22 cellular contexts compared by ENCODE assay signal in genomic region chr13:33256148-33256547, GRCh38. TPM values are rescaled to one million over a fixed set of nuclear protein-coding genes. Genes with fewer than 3 reads are reported as not detected.
DNase-seq lines count a peak whose midpoint lies in the region; ATAC-seq and TF ChIP-seq lines count a peak whose summit lies in the region.
"Had no signal": no experiment of that assay in that cellular context is flagged by ENCODE, and none has a peak within 500 bp of the region (broad histone marks: within the 10 kb centered on the region; RNA-seq: fewer than 3 reads in every experiment).

No MANE protein-coding gene starts in this region.

- H2BK20ac ChIP-seq in IMR-90 (ENCODE audit: low read depth, low read length), result no peak overlapping the region

- H3K79me1 ChIP-seq in IMR-90 (ENCODE audit: low read depth in 1 of 2, low read length in 2 of 2), result peaks cover 28 to 86% of the 10 kb centered on the region in 2 experiments
- H3K79me1 ChIP-seq in mesendoderm (ENCODE audit: low read length), result no peaks in the 10 kb centered on the region

- peaks cover 6% of the 10 kb centered on the region; the same call in 1 of the 2 replicates for H4K20me1 ChIP-seq in IMR-90 (ENCODE audit: insufficient read depth, low read length)

- in situ Hi-C loops in IMR-90 (cut with MboI; ENCODE audit: low sequenced_read_pairs), result no loop called here
- in situ Hi-C loops in brain microvascular endothelial cell (cut with HindIII; ENCODE audit: low pct_ligation_motif_present, low sequenced_read_pairs), result no loop called here

- no peak for TF ChIP-seq EP300 in tibial nerve (IDR thresholded peaks at IDR 0.05)

- H3K4me3 ChIP-seq in IMR-90 (ENCODE audit: insufficient read depth, low read depth, low read length) (no peak overlapping the region), dorsolateral prefrontal cortex (no peak overlapping the region), mesendoderm (ENCODE audit: low read length) (no peak overlapping the region), tibial nerve (no peak overlapping the region), brain microvascular endothelial cell (ENCODE audit: low read depth, low read length) (no peak overlapping the region)
- H3K4me3 ChIP-seq: GM12878, MG63, PC-9 had no signal

- no peaks in the 10 kb centered on the region for H3K79me2 ChIP-seq in mesendoderm (ENCODE audit: control insufficient read depth, insufficient read depth, low read length)

- H4K5ac ChIP-seq in IMR-90 (ENCODE audit: low read depth, low read length) (peak overlapping the region; percentile 31), mesendoderm (ENCODE audit: low read length) (no peak overlapping the region)

- no peak for TF ChIP-seq RAD21 in IMR-90 (IDR thresholded peaks at IDR 0.05; ENCODE audit: low read length)

- H2BK5ac ChIP-seq in IMR-90 (ENCODE audit: low read depth, low read length, poor library complexity, severe bottlenecking), result peak overlapping the region; percentile 48
- H2BK5ac ChIP-seq in mesendoderm (ENCODE audit: low read length), result no peak overlapping the region

- dilution Hi-C loops in IMR-90 (cut with HindIII; ENCODE audit: low sequenced_read_pairs, unreplicated experiment), result no loop called here

- H3K27ac ChIP-seq in IMR-90 (ENCODE audit: insufficient read depth, low read length) (no peak overlapping the region), dorsolateral prefrontal cortex (peak overlapping the region in 49 of 59 donors; percentile 1 to 95 (median 88)), mesendoderm (ENCODE audit: low read depth, low read length) (no peak overlapping the region), tibial nerve (peak overlapping the region; percentile 35 to 97 (median 74)), brain microvascular endothelial cell (no peak overlapping the region)
- H3K27ac ChIP-seq: PC-9 had no signal

- no peak overlapping the region for H3K4me2 ChIP-seq in IMR-90 (ENCODE audit: low read depth, low read length)
- no peak overlapping the region for H3K4me2 ChIP-seq in mesendoderm (ENCODE audit: low read length)
- H3K4me2 ChIP-seq: PC-9 had no signal

- no peak overlapping the region for H3K9ac ChIP-seq in IMR-90 (ENCODE audit: low read depth, low read length)
- no peak overlapping the region for H3K9ac ChIP-seq in mesendoderm (ENCODE audit: low read length)

- no peak overlapping the region for H2AK9ac ChIP-seq in IMR-90 (replicated peaks; ENCODE audit: low read depth, low read length, poor library complexity)

- no peak for DNase-seq in IMR-90
- no peak for DNase-seq in dorsolateral prefrontal cortex
- DNase-seq in mesendoderm, result no peak
- no peak for DNase-seq in tibial nerve (ENCODE audit: low spot score in 2 of 2)
- DNase-seq in NCI-H2171 (lab: John Stamatoyannopoulos, UW), result no peak
- DNase-seq in brain microvascular endothelial cell, result no peak
- no peak for DNase-seq in SW480 (ENCODE audit: low spot score)
- DNase-seq: BE2C; CD4-positive, CD25-positive, alpha-beta regulatory T cell; DMS79 treated with DMSO at 0.1 percent for 48 hours; HCEC 1CT; Kasumi-1; MG63; NCI-H1436; NCI-H1930; NCI-H226; NCI-H510A treated with DMSO at 0.1 percent for 48 hours; NCI-H748 treated with DMSO at 0.1 percent for 48 hours; PC-9; RPMI8226; SHP77 had no signal

- H2BK120ac ChIP-seq in IMR-90 (ENCODE audit: low read depth, low read length) (0 out of 2 replicates have a peak overlapping the region, but pooled peaks have one; percentile 14), mesendoderm (ENCODE audit: low read depth, low read length) (no peak overlapping the region)

- H3K18ac ChIP-seq in IMR-90 (ENCODE audit: low read depth, low read length) (no peak overlapping the region), mesendoderm (ENCODE audit: low read length) (no peak overlapping the region)

- intact Hi-C loops in IMR-90 (cut with micrococcal nuclease), result no loop called here
- intact Hi-C loops in dorsolateral prefrontal cortex (cut with DNase I), result no loop called here

- H3K27me3 ChIP-seq in IMR-90 (ENCODE audit: control insufficient read depth, insufficient read depth, low read length), result no peaks in the 10 kb centered on the region
- H3K27me3 ChIP-seq in dorsolateral prefrontal cortex, result no peaks in the 10 kb centered on the region
- no peaks in the 10 kb centered on the region for H3K27me3 ChIP-seq in mesendoderm (ENCODE audit: insufficient read depth, low read length, poor library complexity)
- no peaks in the 10 kb centered on the region for H3K27me3 ChIP-seq in tibial nerve
- H3K27me3 ChIP-seq in brain microvascular endothelial cell (replicated peaks), result no peaks in the 10 kb centered on the region
- H3K27me3 ChIP-seq: BE2C, MG63 had no signal

- no peaks in the 10 kb centered on the region for H3K9me3 ChIP-seq in IMR-90 (ENCODE audit: control insufficient read depth, insufficient read depth, low read length)
- no peaks in the 10 kb centered on the region for H3K9me3 ChIP-seq in tibial nerve
- H3K9me3 ChIP-seq: BE2C, MG63 had no signal

- no peak overlapping the region for H4K8ac ChIP-seq in IMR-90 (ENCODE audit: low read depth in 2 of 2, low read length in 2 of 2)
- no peak overlapping the region for H4K8ac ChIP-seq in mesendoderm (ENCODE audit: low read depth, low read length)

- WGBS in IMR-90 (ENCODE audit: extremely low coverage in 2 of 2, insufficient read length in 1 of 2), 2 experiments, result 100% methylated on average over 1 of the region's 2 CpGs; no CpG with 5 or more reads in 1 of the 2 experiments
- WGBS in mesendoderm (ENCODE audit: extremely low coverage, insufficient coverage, low lambda C conversion rate), result no CpG with 5 or more reads among the region's 2 CpGs
- 82 to 93% methylated on average over 2 of the region's 2 CpGs for WGBS in tibial nerve, 2 donors

- H3K56ac ChIP-seq in IMR-90 (ENCODE audit: extremely low read depth, insufficient read depth, low read length), result no peak overlapping the region
- H3K56ac ChIP-seq in mesendoderm (ENCODE audit: low read length), result no peak overlapping the region

- H3K9me1 ChIP-seq in IMR-90 (ENCODE audit: insufficient read depth, low read length), result peaks cover 13% of the 10 kb centered on the region

- no peak overlapping the region; the same call in 1 of the 2 replicates for H2AK5ac ChIP-seq in IMR-90 (ENCODE audit: low read depth, low read length)
- peak overlapping the region; percentile 25 for H2AK5ac ChIP-seq in mesendoderm (ENCODE audit: low read length)

- no peak overlapping the region for H3K23ac ChIP-seq in IMR-90 (ENCODE audit: low read depth, low read length)
- no peak overlapping the region for H3K23ac ChIP-seq in mesendoderm (ENCODE audit: low read length)

- CTCF ChIA-PET in IMR-90 (lab: Yijun Ruan, JAX), result interaction anchor here (0.6 kb wide), 1 partner anchor 79 kb away, joined by 4 read pairs; no protein-coding TSS in a partner anchor

- BruUV-seq in IMR-90 (replicated peaks; lab: Mats Ljungman, UMichigan), result no TSS peak

- POLR2A ChIA-PET in IMR-90 (lab: Charles Lee; ENCODE audit: unreplicated experiment), result no interaction called here

- ATAC-seq in IMR-90 (ENCODE audit: low read depth), result no peak
- ATAC-seq: GM12878 had no signal

- H3K4ac ChIP-seq in IMR-90 (ENCODE audit: low read depth, low read length) (peak overlapping the region; percentile 41; the same call in 1 of the 2 replicates), mesendoderm (ENCODE audit: low read depth, low read length) (no peak overlapping the region)

- H3K36me3 ChIP-seq in IMR-90 (ENCODE audit: control insufficient read depth, insufficient read depth, low read length) (peaks cover 10% of the 10 kb centered on the region), mesendoderm (ENCODE audit: control insufficient read depth, insufficient read depth, low read length) (no peaks in the 10 kb centered on the region), tibial nerve (no peaks in the 10 kb centered on the region), brain microvascular endothelial cell (replicated peaks) (no peaks in the 10 kb centered on the region)
- H3K36me3 ChIP-seq: BE2C had no signal

- TF ChIP-seq POLR2A in IMR-90 (IDR thresholded peaks at IDR 0.05; ENCODE audit: low read depth, low read length) (no peak), tibial nerve (IDR thresholded peaks at IDR 0.05) (no peak)

- H2BK15ac ChIP-seq in IMR-90 (ENCODE audit: low read depth, low read length), result no peak overlapping the region; the same call in 2 of the 3 replicates
- H2BK15ac ChIP-seq in mesendoderm (replicated peaks; ENCODE audit: low read depth), result no peak overlapping the region

- H3K4me1 ChIP-seq in IMR-90 (ENCODE audit: control insufficient read depth, insufficient read depth, low read length) (peaks cover 24% of the 10 kb centered on the region), mesendoderm (ENCODE audit: control insufficient read depth, low read depth, low read length) (peaks cover 2% of the 10 kb centered on the region), tibial nerve (peaks cover 0 to 96% (median 36%) of the 10 kb centered on the region in 4 donors)

- TF ChIP-seq CTCF in IMR-90 (conservative IDR thresholded peaks at IDR 0.05; ENCODE audit: low read depth, low read length) (no peak), dorsolateral prefrontal cortex (IDR thresholded peaks at IDR 0.05 in 54 of 56, conservative IDR thresholded peaks at IDR 0.05 in 2 of 56; ENCODE audit: low read depth in 1 of 56, partially characterized antibody in 56 of 56) (no peak), tibial nerve (IDR thresholded peaks at IDR 0.05) (no peak), brain microvascular endothelial cell (IDR thresholded peaks at IDR 0.05; ENCODE audit: low read depth, low read length, missing control alignments) (no peak)

- peak overlapping the region; percentile 59 for H3K14ac ChIP-seq in IMR-90 (replicated peaks; ENCODE audit: low read depth, low read length)

- H4K91ac ChIP-seq in IMR-90 (ENCODE audit: insufficient read depth, low read depth, low read length), result no peak overlapping the region; the same call in 1 of the 2 replicates

- no peak overlapping the region for H2AFZ ChIP-seq in IMR-90 (replicated peaks; ENCODE audit: low read length, poor library complexity)
- H2AFZ ChIP-seq: PC-9 had no signal

TF ChIP-seq in IMR-90, 13 proteins besides CTCF, POLR2A, EP300 and RAD21:
- TF ChIP-seq NFE2L2 (IDR thresholded peaks at IDR 0.05; ENCODE audit: low read depth, low read length), result no peak
- TF ChIP-seq MAFK (IDR thresholded peaks at IDR 0.05; ENCODE audit: low read depth, low read length), result no peak
- TF ChIP-seq SMC3 (IDR thresholded peaks at IDR 0.05; ENCODE audit: low read depth, low read length), result no peak
- TF ChIP-seq RFX5 (IDR thresholded peaks at IDR 0.05; ENCODE audit: low read depth, low read length), result no peak
- no peak for TF ChIP-seq FOS (IDR thresholded peaks at IDR 0.05; ENCODE audit: low read depth, low read length)

RNA-seq across cellular contexts. Expression of gene STARD13, which starts 29.4 kb away (rescaled TPM):
- total RNA-seq in IMR-90 (2012; rRNA removed) (46.6 and 46.9 TPM in 2 replicates), dorsolateral prefrontal cortex (10 to 100 TPM; 42.3 to 91.6 (median 62.0) TPM), tibial nerve (100 to 1,000 TPM in 1 of 4 donors, 10 to 100 TPM in 3; 52.7 to 125 (median 80.0) TPM)
- 23.6 and 27.0 TPM in 2 replicates for polyA plus RNA-seq in IMR-90 (2012; rRNA removed)
- 11.8 and 14.7 TPM in 2 replicates for polyA plus RNA-seq in IMR-90 (2012; cell fraction: cytosol; rRNA removed)
- 43.0 and 67.3 TPM in 2 replicates for polyA plus RNA-seq in IMR-90 (2012; cell fraction: nucleus; rRNA removed; ENCODE audit: low replicate concordance)
- polyA plus RNA-seq in mesendoderm (2013, experiment 1 of 2), result 1.7 TPM
- polyA plus RNA-seq in mesendoderm (2013, experiment 2 of 2), result 2.0 TPM
- total RNA-seq: CD4-positive, CD25-positive, alpha-beta regulatory T cell had no signal
- polyA plus RNA-seq: CD4-positive, CD25-positive, alpha-beta regulatory T cell had no signal

Comparison
In these comparisons a context has a peak if more than half of its experiments do, and no peak if none do; other contexts are left out.
1. H3K27ac ChIP-seq: peak in dorsolateral prefrontal cortex (49 of 59) and tibial nerve (4 of 4); none in IMR-90 (single experiment), mesendoderm (single experiment) and brain microvascular endothelial cell (single experiment).